In the genomic region with DNA sequence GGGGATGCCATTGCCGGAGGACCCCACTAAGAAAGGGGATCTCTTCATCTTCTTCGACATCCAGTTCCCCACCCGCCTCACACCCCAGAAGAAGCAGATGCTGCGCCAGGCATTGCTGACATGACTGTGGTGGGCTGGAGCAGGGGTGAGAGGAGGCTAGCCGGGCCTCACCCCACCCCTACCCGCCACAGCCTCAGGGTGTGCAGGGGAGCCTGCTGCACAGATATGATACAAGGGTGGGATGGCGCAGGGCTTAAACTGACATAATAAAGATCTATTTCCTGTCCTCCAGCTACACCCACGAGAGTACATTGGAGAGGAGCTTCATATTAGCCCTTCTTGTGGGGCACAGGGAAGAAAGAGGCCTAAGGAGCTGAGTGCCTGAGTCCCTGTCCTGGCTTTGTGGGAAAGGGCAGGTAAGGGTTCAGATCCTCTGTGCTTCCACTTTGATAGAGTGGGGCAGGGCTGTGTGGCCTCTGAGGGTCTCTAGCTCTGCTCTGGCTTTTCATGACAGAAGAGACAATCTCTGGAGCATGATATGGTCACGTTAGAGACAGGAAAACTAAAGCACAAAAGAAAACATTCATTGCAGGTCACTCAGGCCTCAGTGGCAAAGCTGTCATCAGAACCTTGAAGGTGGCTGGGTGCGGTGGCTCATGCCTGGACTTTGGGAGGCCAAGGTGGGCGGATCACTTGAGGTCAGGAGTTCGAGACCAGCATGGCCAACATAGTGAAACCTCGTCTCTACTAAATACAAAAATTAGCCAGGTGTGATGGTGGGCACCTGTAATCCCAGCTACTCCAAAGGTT, we compare ENCODE assay signal across 15 cellular contexts. TPM values are rescaled to one million over a fixed set of nuclear protein-coding genes. Genes with fewer than 3 reads are reported as not detected.
DNase-seq lines count a peak whose midpoint lies in the region; ATAC-seq, FAIRE-seq and TF ChIP-seq lines count a peak whose summit lies in the region.
"Had no signal": no experiment of that assay in that cellular context is flagged by ENCODE, and none has a peak within 500 bp of the region (broad histone marks: within the 10 kb centered on the region; RNA-seq: fewer than 3 reads in every experiment).

No MANE protein-coding gene starts in this region.

- H3K4me1 ChIP-seq in Panc1 (ENCODE audit: control insufficient read depth, insufficient read depth, low read length) (peaks cover under 1% of the 10 kb centered on the region; the same call in 1 of the 2 replicates), GM12878 (ENCODE audit: control insufficient read depth, insufficient read depth, low read length) (peaks cover 9% of the 10 kb centered on the region)

- H3K9me3 Mint-ChIP-seq in stimulated activated naive B cell treated with anti-CD40 and anti-IgM and Interleukin-4, amounts not matched to agents 10 μg/mL and 1 μg/mL and 100 μg/mL, for 72 hours, result no peaks in the 10 kb centered on the region

- intact Hi-C loops in Panc1 (cut with micrococcal nuclease; ENCODE audit: unreplicated experiment) (loop anchor here (10.0 kb wide), 1 partner anchor 125 kb away; no protein-coding TSS in a partner anchor), GM12878 (cut with micrococcal nuclease; ENCODE audit: unreplicated experiment) (loop anchor here (10.0 kb wide), 1 partner anchor 275 kb away; no protein-coding TSS in a partner anchor)

- no peaks in the 10 kb centered on the region for H3K27me3 ChIP-seq in Panc1 (ENCODE audit: control insufficient read depth, insufficient read depth, low read length)
- no peaks in the 10 kb centered on the region for H3K27me3 ChIP-seq in GM12878 (replicated peaks in 1 of 2; ENCODE audit: control insufficient read depth in 2 of 2, insufficient read depth in 2 of 2, low read length in 1 of 2)

- H4K20me1 ChIP-seq in GM12878 (ENCODE audit: control insufficient read depth, insufficient read depth), result no peaks in the 10 kb centered on the region

- ATAC-seq in Panc1 (0 out of 2 replicates have a peak, but pooled peaks have one; percentile 9), GM12878 (no peak), GM18870 (IDR thresholded peaks at IDR 0.05; ENCODE audit: unreplicated experiment) (no peak)
- ATAC-seq in stimulated activated naive B cell treated with anti-CD40 and anti-IgM and Interleukin-4, amounts not matched to agents 10 μg/mL and 1 μg/mL and 100 μg/mL, for 72 hours (replicated peaks), result peak in 1 of 2 donors; percentile 25

- in situ Hi-C loops in Panc1 (cut with HindIII; ENCODE audit: low pct_unique_long_range_greater_than_20kb, low sequenced_read_pairs) (no loop called here), GM12878 (cut with MboI) (no loop called here)

- peaks cover 16 to 25% of the 10 kb centered on the region in 2 donors for H3K36me3 Mint-ChIP-seq in stimulated activated naive B cell treated with anti-CD40 and anti-IgM and Interleukin-4, amounts not matched to agents 10 μg/mL and 1 μg/mL and 100 μg/mL, for 72 hours

- peak overlapping the region in 1 of 2 donors; percentile 8 for H3K4me3 Mint-ChIP-seq in stimulated activated naive B cell treated with anti-CD40 and anti-IgM and Interleukin-4, amounts not matched to agents 10 μg/mL and 1 μg/mL and 100 μg/mL, for 72 hours

- BruUV-seq in Panc1 (replicated peaks; lab: Mats Ljungman, UMichigan), result no TSS peak
- BruUV-seq in GM12878 (replicated peaks; lab: Mats Ljungman, UMichigan), result no TSS peak

- DNase-seq in activated T-cell treated with anti-CD3 and anti-CD28 coated beads, Interleukin-2, amount 50 U/mL, for 1 hour, result peak; percentile 63
- DNase-seq in activated T-cell treated with anti-CD3 and anti-CD28 coated beads for 4 hours, result no peak
- no peak for DNase-seq in Panc1 (ENCODE audit: low read depth, low spot score)
- DNase-seq in GM12878 (ENCODE audit: low read depth, low spot score), result no peak
- no peak for DNase-seq in stimulated activated naive B cell treated with anti-CD40 and anti-IgM and Interleukin-4, amounts not matched to agents 10 μg/mL and 1 μg/mL and 100 μg/mL, for 72 hours
- no peak for DNase-seq in NCI-H1930 (lab: John Stamatoyannopoulos, UW)
- no peak for DNase-seq in NCI-H446 treated with DMSO at 0.1 percent for 48 hours (lab: John Stamatoyannopoulos, UW)
- DNase-seq: HCEC 1CT; NCI-H510A treated with DMSO at 0.1 percent for 48 hours; stimulated activated naive CD4-positive, alpha-beta T cell treated with Interleukin-2 at 50 U/mL for 16 hours had no signal

- SMC1A ChIA-PET in GM12878 (lab: Charles Lee; ENCODE audit: uncharacterized antibody, unreplicated experiment), result interaction anchor here (0.6 to 2.7 kb wide), 3 partner anchors 10 to 316 kb away, joined by 3 to 7 read pairs (median 3); no protein-coding TSS in a partner anchor

- TF ChIP-seq RAD21 in GM12878 (IDR thresholded peaks at IDR 0.05; ENCODE audit: insufficient read depth, low read depth, low read length), result no peak

- H3K79me2 ChIP-seq in GM12878 (ENCODE audit: control insufficient read depth, insufficient read depth, low read length), result no peaks in the 10 kb centered on the region

- H3K9me3 ChIP-seq in Panc1 (ENCODE audit: control insufficient read depth, insufficient read depth, low read depth, low read length) (no peaks in the 10 kb centered on the region), GM12878 (replicated peaks; ENCODE audit: control insufficient read depth, insufficient read depth, low read length) (no peaks in the 10 kb centered on the region)

- peaks cover 55 to 76% of the 10 kb centered on the region in 2 donors for H3K4me1 Mint-ChIP-seq in stimulated activated naive B cell treated with anti-CD40 and anti-IgM and Interleukin-4, amounts not matched to agents 10 μg/mL and 1 μg/mL and 100 μg/mL, for 72 hours

- RAD21 ChIA-PET in GM12878 (lab: Charles Lee; ENCODE audit: unreplicated experiment), result interaction anchor here (0.7 kb wide), 1 partner anchor 119 kb away, joined by 3 read pairs; no protein-coding TSS in a partner anchor

- no peak for TF ChIP-seq EP300 in GM12878 (IDR thresholded peaks at IDR 0.05; ENCODE audit: borderline replicate concordance in 1 of 2, control insufficient read depth in 1 of 2, low read depth in 2 of 2, low read length in 2 of 2)

- no peak for TF ChIP-seq CTCF in Panc1 (IDR thresholded peaks at IDR 0.05)
- TF ChIP-seq CTCF in GM12878 (IDR thresholded peaks at IDR 0.05 in 2 of 3, conservative IDR thresholded peaks at IDR 0.05 in 1 of 3; ENCODE audit: control insufficient read depth in 2 of 3, extremely low read depth in 1 of 3, insufficient read depth in 1 of 3, low read depth in 3 of 3, low read length in 3 of 3), result no peak

- H3K36me3 ChIP-seq in Panc1 (ENCODE audit: control insufficient read depth, insufficient read depth, low read length) (no peaks in the 10 kb centered on the region), GM12878 (ENCODE audit: control insufficient read depth in 2 of 2, insufficient read depth in 2 of 2, low read length in 1 of 2) (peaks cover 4 to 6% of the 10 kb centered on the region in 2 experiments; a peak in 3 of 4 replicates)

- no peak overlapping the region for H3K27ac ChIP-seq in Panc1 (ENCODE audit: low read length)
- H3K27ac ChIP-seq in GM12878 (ENCODE audit: control insufficient read depth, insufficient read depth), result no peak overlapping the region
- H3K27ac ChIP-seq: KMS-11, SK-N-MC had no signal

- no peak overlapping the region for H2AFZ ChIP-seq in GM12878 (ENCODE audit: control insufficient read depth, low read depth, low read length)

- no peaks in the 10 kb centered on the region for H3K27me3 Mint-ChIP-seq in stimulated activated naive B cell treated with anti-CD40 and anti-IgM and Interleukin-4, amounts not matched to agents 10 μg/mL and 1 μg/mL and 100 μg/mL, for 72 hours

- H3K4me3 ChIP-seq in Panc1 (ENCODE audit: low read depth in 2 of 2, low read length in 2 of 2) (no peak overlapping the region), GM12878 (no peak overlapping the region)
- H3K4me3 ChIP-seq: SK-N-MC had no signal

- POLR2A ChIA-PET in Panc1 (lab: Charles Lee) (no interaction called here), GM12878 (lab: Charles Lee) (interaction anchor here (0.5 to 2.8 kb wide), 2 partner anchors 10 to 216 kb away, joined by 3 to 16 read pairs; no protein-coding TSS in a partner anchor)

- WGBS in GM12878 (ENCODE audit: insufficient coverage, insufficient replicate concordance, low lambda C conversion rate, missing lambda C conversion rate), result 81% methylated on average over 13 of the region's 13 CpGs

- CTCF ChIA-PET in Panc1 (lab: Charles Lee), result no interaction called here
- CTCF ChIA-PET in GM12878 (lab: Yijun Ruan, JAX), result interaction anchor here (0.7 to 2.5 kb wide), 4 partner anchors 10 to 984 kb away, joined by 3 to 7 read pairs (median 4); no protein-coding TSS in a partner anchor

- peak overlapping the region; percentile 71 for H3K27ac Mint-ChIP-seq in stimulated activated naive B cell treated with anti-CD40 and anti-IgM and Interleukin-4, amounts not matched to agents 10 μg/mL and 1 μg/mL and 100 μg/mL, for 72 hours

- peak; percentile 28; the same call in 1 of the 2 replicates for TF ChIP-seq POLR2A in GM12878 (IDR thresholded peaks at IDR 0.05; ENCODE audit: low read depth, low read length)

- H3K4me2 ChIP-seq in GM12878 (ENCODE audit: control insufficient read depth, insufficient read depth), result no peak overlapping the region
- H3K4me2 ChIP-seq: KMS-11 had no signal

- H3K9ac ChIP-seq in GM12878 (ENCODE audit: control insufficient read depth, insufficient read depth, low read length), result no peak overlapping the region
- H3K9ac ChIP-seq: KMS-11 had no signal

- no peak for FAIRE-seq in GM12878 (lab: Jason Lieb, UNC)
- FAIRE-seq: bronchial epithelial cell had no signal

RNA-seq across cellular contexts. Expression of a gene that starts 12.4 kb away (rescaled TPM):
- total RNA-seq in Panc1 (2021; ENCODE audit: unreplicated experiment), result 68.8 TPM
- 62.6 TPM for polyA plus RNA-seq in Panc1 (2012; ENCODE audit: insufficient read length)
- total RNA-seq in GM12878 (2013; cell fraction: nucleolus; rRNA removed), result 59.6 and 64.1 TPM in 2 replicates
- total RNA-seq in GM12878 (2014; rRNA removed), result 31.1 and 34.0 TPM in 2 replicates
- total RNA-seq in GM12878 (2014; rRNA removed; fragmentation: Illumina TruSeq; extraction: Trizol), result 32.9 and 36.0 TPM in 2 replicates
- total RNA-seq in GM12878 (2021), result 224 and 237 TPM in 2 replicates
- polyA plus RNA-seq in GM12878 (2011; ENCODE audit: low read depth), result 127 TPM
- 27.6 and 52.2 TPM in 2 replicates for polyA plus RNA-seq in GM12878 (2011; rRNA removed)
- polyA plus RNA-seq in GM12878 (2011; cell fraction: cytosol; rRNA removed), result 146 and 147 TPM in 2 replicates
- polyA plus RNA-seq in GM12878 (2011; cell fraction: nucleus; rRNA removed), result 71.7 and 83.1 TPM in 2 replicates
- polyA plus RNA-seq in GM12878 (2012), result 196 and 231 TPM in 2 replicates
- polyA plus RNA-seq in GM12878 (2014; fragmentation: Illumina TruSeq; extraction: Trizol), result 122 and 187 TPM in 2 replicates
- polyA plus RNA-seq in GM12878 (2014; fragmentation: Nextera tagmentation; extraction: Ambion mirVana), result 100 to 1,000 TPM; 122 to 134 TPM
- 158 and 175 TPM in 2 replicates for polyA plus RNA-seq in GM12878 (2014; rRNA removed)
- 100 to 1,000 TPM; 228 to 248 TPM for polyA plus RNA-seq in GM12878 (2016; fragmentation: Nextera tagmentation; extraction: Ambion mirVana)
- 116 and 196 TPM in 2 replicates for polyA minus RNA-seq in GM12878 (2011; rRNA and poly(A)+ RNA removed)
- polyA minus RNA-seq in GM12878 (2011; cell fraction: cytosol; rRNA and poly(A)+ RNA removed), result 109 TPM in 2 replicates
- polyA minus RNA-seq in GM12878 (2011; cell fraction: nucleus; rRNA and poly(A)+ RNA removed), result 77.9 and 115 TPM in 2 replicates
- polyA plus RNA-seq: neural cell had no signal

RNA-seq across cellular contexts. Expression of a gene that starts 19.4 kb away (rescaled TPM):
- total RNA-seq in Panc1 (2021; ENCODE audit: unreplicated experiment), result not detected
- not detected for polyA plus RNA-seq in Panc1 (2012; ENCODE audit: insufficient read length)
- 0.56 and 0.61 TPM in 2 replicates for total RNA-seq in GM12878 (2013; cell fraction: nucleolus; rRNA removed)
- not detected in 2 replicates for total RNA-seq in GM12878 (2014; rRNA removed)
- not detected in 2 replicates for total RNA-seq in GM12878 (2014; rRNA removed; fragmentation: Illumina TruSeq; extraction: Trizol)
- total RNA-seq in GM12878 (2021), result not detected in 2 replicates
- polyA plus RNA-seq in GM12878 (2011; ENCODE audit: low read depth), result not detected
- polyA plus RNA-seq in GM12878 (2011; rRNA removed), result 0.76 and 0.86 TPM in 2 replicates
- polyA plus RNA-seq in GM12878 (2011; cell fraction: cytosol; rRNA removed), result 0.33 and 0.34 TPM in 2 replicates
- 1.1 and 1.3 TPM in 2 replicates for polyA plus RNA-seq in GM12878 (2011; cell fraction: nucleus; rRNA removed)
- polyA plus RNA-seq in GM12878 (2012), result 0.14 and 0.26 TPM in 2 replicates
- 0.07 TPM in 1 of 2 replicates, not detected in the other for polyA plus RNA-seq in GM12878 (2014; fragmentation: Illumina TruSeq; extraction: Trizol)
- polyA plus RNA-seq in GM12878 (2014; fragmentation: Nextera tagmentation; extraction: Ambion mirVana), result not detected
- polyA plus RNA-seq in GM12878 (2014; rRNA removed), result 0.15 TPM in 1 of 2 replicates, not detected in the other
- not detected for polyA plus RNA-seq in GM12878 (2016; fragmentation: Nextera tagmentation; extraction: Ambion mirVana)
- polyA minus RNA-seq in GM12878 (2011; rRNA and poly(A)+ RNA removed), result 0.21 TPM in 1 of 2 replicates, not detected in the other
- not detected in 2 replicates for polyA minus RNA-seq in GM12878 (2011; cell fraction: cytosol; rRNA and poly(A)+ RNA removed)
- polyA minus RNA-seq in GM12878 (2011; cell fraction: nucleus; rRNA and poly(A)+ RNA removed), result 0.60 TPM in 1 of 2 replicates, not detected in the other
- polyA plus RNA-seq: neural cell had no signal

RNA-seq across cellular contexts. Expression of a gene that starts 38.7 kb away (rescaled TPM):
- total RNA-seq in Panc1 (2021; ENCODE audit: unreplicated experiment) (0.46 TPM), GM12878 (2014; rRNA removed) (0.71 and 1.4 TPM in 2 replicates), GM12878 (2014; rRNA removed; fragmentation: Illumina TruSeq; extraction: Trizol) (0.88 and 0.94 TPM in 2 replicates), GM12878 (2021) (1.1 and 1.6 TPM in 2 replicates)
- 0.50 TPM for polyA plus RNA-seq in Panc1 (2012; ENCODE audit: insufficient read length)
- total RNA-seq in GM12878 (2013; cell fraction: nucleolus; rRNA removed), result 4.5 and 7.8 TPM in 2 replicates
- polyA plus RNA-seq in GM12878 (2011; ENCODE audit: low read depth), result 0.58 TPM
- polyA plus RNA-seq in GM12878 (2011; rRNA removed) (0.53 and 1.2 TPM in 2 replicates), GM12878 (2014; fragmentation: Illumina TruSeq; extraction: Trizol) (0.14 and 0.94 TPM in 2 replicates), GM12878 (2014; fragmentation: Nextera tagmentation; extraction: Ambion mirVana) (under 1 TPM; 0.02 to 0.19 TPM), GM12878 (2014; rRNA removed) (1.5 and 1.9 TPM in 2 replicates), GM12878 (2016; fragmentation: Nextera tagmentation; extraction: Ambion mirVana) (under 1 TPM; 0.23 to 0.58 TPM)
- 0.58 and 0.89 TPM in 2 replicates for polyA plus RNA-seq in GM12878 (2011; cell fraction: cytosol; rRNA removed)
- polyA plus RNA-seq in GM12878 (2011; cell fraction: nucleus; rRNA removed), result 4.3 and 7.3 TPM in 2 replicates
- 0.66 and 0.85 TPM in 2 replicates for polyA plus RNA-seq in GM12878 (2012)
- 0.66 and 2.3 TPM in 2 replicates for polyA minus RNA-seq in GM12878 (2011; rRNA and poly(A)+ RNA removed)
- 1.7 TPM in 1 of 2 replicates, not detected in the other for polyA minus RNA-seq in GM12878 (2011; cell fraction: cytosol; rRNA and poly(A)+ RNA removed)
- polyA minus RNA-seq in GM12878 (2011; cell fraction: nucleus; rRNA and poly(A)+ RNA removed), result 3.0 and 5.2 TPM in 2 replicates
